Comparison of ENCODE assay signal across 8 cellular contexts in the genomic region with DNA sequence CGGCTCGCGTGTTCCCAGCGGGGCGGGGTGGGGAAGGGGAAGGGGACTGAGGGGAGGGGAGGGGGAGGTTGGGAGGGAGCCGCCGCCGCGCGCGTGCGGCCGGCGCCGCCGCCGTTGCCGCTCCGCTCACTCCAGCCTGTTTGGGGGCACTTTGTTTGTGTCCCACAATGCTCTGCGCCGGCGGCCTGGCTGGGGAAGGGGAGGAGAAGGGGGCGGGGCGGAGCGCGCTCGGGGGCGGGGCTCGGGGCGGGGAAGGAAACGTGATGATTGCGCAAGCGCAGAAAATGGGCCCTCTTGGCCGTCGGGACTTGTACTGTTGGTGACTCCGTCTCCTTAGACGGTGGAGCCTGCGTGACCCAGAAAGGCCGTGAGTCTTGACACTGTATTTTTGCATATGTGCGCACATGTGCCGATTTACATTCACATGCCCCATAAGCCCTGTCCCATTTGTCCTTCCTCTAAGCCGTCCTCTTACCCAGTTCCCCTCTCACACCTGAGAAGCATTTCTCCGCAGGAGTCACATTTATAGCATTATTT. TPM values are rescaled to one million over a fixed set of nuclear protein-coding genes. Genes with fewer than 3 reads are reported as not detected.
DNase-seq lines count a peak whose midpoint lies in the region; ATAC-seq, FAIRE-seq and TF ChIP-seq lines count a peak whose summit lies in the region.

A gene with protein sequence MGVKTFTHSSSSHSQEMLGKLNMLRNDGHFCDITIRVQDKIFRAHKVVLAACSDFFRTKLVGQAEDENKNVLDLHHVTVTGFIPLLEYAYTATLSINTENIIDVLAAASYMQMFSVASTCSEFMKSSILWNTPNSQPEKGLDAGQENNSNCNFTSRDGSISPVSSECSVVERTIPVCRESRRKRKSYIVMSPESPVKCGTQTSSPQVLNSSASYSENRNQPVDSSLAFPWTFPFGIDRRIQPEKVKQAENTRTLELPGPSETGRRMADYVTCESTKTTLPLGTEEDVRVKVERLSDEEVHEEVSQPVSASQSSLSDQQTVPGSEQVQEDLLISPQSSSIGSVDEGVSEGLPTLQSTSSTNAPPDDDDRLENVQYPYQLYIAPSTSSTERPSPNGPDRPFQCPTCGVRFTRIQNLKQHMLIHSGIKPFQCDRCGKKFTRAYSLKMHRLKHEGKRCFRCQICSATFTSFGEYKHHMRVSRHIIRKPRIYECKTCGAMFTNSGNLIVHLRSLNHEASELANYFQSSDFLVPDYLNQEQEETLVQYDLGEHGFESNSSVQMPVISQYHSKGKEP (minus strand): TSS at position 169 of the 537 bp plus-strand sequence. CDS start 53,044 bp downstream, outside the sequence.

- no peak for TF ChIP-seq RAD21 in H1 (IDR thresholded peaks at IDR 0.05 in 1 of 2, conservative IDR thresholded peaks at IDR 0.05 in 1 of 2; ENCODE audit: low read depth in 2 of 2, low read length in 2 of 2)

- H3K9ac ChIP-seq in H1 (replicated peaks in 1 of 4; ENCODE audit: extremely low read depth in 1 of 4, low read depth in 3 of 4, low read length in 3 of 4) = peak within 1 kb of the TSS; percentile 63 to 88 (median 76)
- peak within 1 kb of the TSS; percentile 71 for H3K9ac ChIP-seq in mesendoderm (ENCODE audit: low read length)

- H4K8ac ChIP-seq in H1 (ENCODE audit: extremely low read depth, insufficient read depth, low read length) (peak within 1 kb of the TSS; percentile 92), mesendoderm (ENCODE audit: low read depth, low read length) (peak within 1 kb of the TSS; percentile 17)

- H3K27ac Mint-ChIP-seq in CD4-positive, alpha-beta memory T cell = peak within 1 kb of the TSS; percentile 95 to 99 (median 98)

- peak within 1 kb of the TSS; percentile 95 for H4K5ac ChIP-seq in H1 (ENCODE audit: insufficient read length, low read depth, low read length)
- no peak within 1 kb of the TSS for H4K5ac ChIP-seq in mesendoderm (ENCODE audit: low read length)

- no peaks in the 10 kb centered on the region for H3K27me3 Mint-ChIP-seq in CD4-positive, alpha-beta memory T cell

- DNase-seq in CD4-positive, alpha-beta memory T cell = peak; percentile 87 to 93 (median 88)
- DNase-seq in HL-60 (ENCODE audit: low read depth in 1 of 2, low spot score in 1 of 2) (peak; percentile 80 to 93), H1 (ENCODE audit: low read depth in 1 of 2, low spot score in 2 of 2) (peak in 1 of 2 experiments; percentile 89), mesendoderm (peak; percentile 94)
- peak; percentile 88 for DNase-seq in NK-92 treated with Interleukin-12 subunit alpha and Interleukin-12 subunit beta, amount 100 ng/mL, for 24 hours (lab: John Stamatoyannopoulos, UW)
- DNase-seq in activated CD8-positive, alpha-beta memory T cell treated with anti-CD3 and anti-CD28 coated beads for 4 hours (ENCODE audit: low read depth in 2 of 2) = peak; percentile 78 to 85
- peak; percentile 85 for DNase-seq in stimulated activated CD8-positive, alpha-beta memory T cell treated with anti-CD3 and anti-CD28 coated beads, Interleukin-12 subunit alpha, Interleukin-12 subunit beta, amount 100 ng/mL, for 4 hours (ENCODE audit: low read depth)

- peak within 1 kb of the TSS; percentile 54 to 67 for H3K4me3 ChIP-seq in CD4-positive, alpha-beta memory T cell (ENCODE audit: low read length in 2 of 2)
- peak within 1 kb of the TSS; percentile 84 for H3K4me3 ChIP-seq in HL-60 (replicated peaks; ENCODE audit: insufficient read depth, low read length)
- peak within 1 kb of the TSS; percentile 73 to 84 (median 76) for H3K4me3 ChIP-seq in H1 (ENCODE audit: extremely low read depth in 1 of 4, insufficient read depth in 2 of 4, low read depth in 3 of 4, low read length in 4 of 4)
- peak within 1 kb of the TSS; percentile 68 for H3K4me3 ChIP-seq in mesendoderm (ENCODE audit: low read length)

- no peak within 1 kb of the TSS for H3K14ac ChIP-seq in H1 (ENCODE audit: insufficient read length)

- H3K4me1 Mint-ChIP-seq in CD4-positive, alpha-beta memory T cell = peaks cover 24 to 59% (median 32%) of the 10 kb centered on the region in 4 donors

- H2BK12ac ChIP-seq in H1 (ENCODE audit: low read depth, low read length) = peak within 1 kb of the TSS; percentile 86; the same call in 1 of the 2 replicates

- peak within 1 kb of the TSS; percentile 95 for H3K18ac ChIP-seq in H1 (ENCODE audit: extremely low read depth, low read length)
- peak within 1 kb of the TSS; percentile 99 for H3K18ac ChIP-seq in mesendoderm (ENCODE audit: low read length)

- peaks cover 10 to 42% of the 10 kb centered on the region in 2 experiments for H3K79me2 ChIP-seq in H1 (ENCODE audit: control insufficient read depth in 1 of 2, insufficient read depth in 2 of 2, low read length in 2 of 2)
- H3K79me2 ChIP-seq in mesendoderm (ENCODE audit: control insufficient read depth, insufficient read depth, low read length) = peaks cover 26% of the 10 kb centered on the region

- CTCF ChIA-PET in CD4-positive, alpha-beta memory T cell (lab: Charles Lee; ENCODE audit: partially characterized antibody) = no interaction called here
- CTCF ChIA-PET in H1 (lab: Charles Lee; ENCODE audit: partially characterized antibody) = interaction anchor here (0.7 kb wide), 1 partner anchor 24 kb away, joined by 3 read pairs; no protein-coding TSS in a partner anchor

- H2AK5ac ChIP-seq in H1 (ENCODE audit: low read depth, low read length) (peak within 1 kb of the TSS; percentile 88), mesendoderm (ENCODE audit: low read length) (no peak within 1 kb of the TSS)

- H3K36me3 ChIP-seq in CD4-positive, alpha-beta memory T cell (ENCODE audit: insufficient read depth, low read length) = no peaks in the 10 kb centered on the region
- H3K36me3 ChIP-seq in H1 (ENCODE audit: control insufficient read depth in 2 of 4, insufficient read depth in 4 of 4, low read length in 3 of 4) (no peaks in the 10 kb centered on the region; a peak in 1 of 8 replicates), mesendoderm (ENCODE audit: control insufficient read depth, insufficient read depth, low read length) (no peaks in the 10 kb centered on the region)

- 0 out of 2 replicates have a peak within 1 kb of the TSS, but pooled peaks have one; percentile 93 for H2AFZ ChIP-seq in H1 (ENCODE audit: low read length)

- intact Hi-C loops in CD4-positive, alpha-beta memory T cell (cut with micrococcal nuclease) = loop anchor here (1.0 to 10.0 kb wide), 9 partner anchors 74 to 1040 kb away; a partner anchor contains a TSS

- no peaks in the 10 kb centered on the region for H3K79me1 ChIP-seq in H1 (ENCODE audit: low read depth, low read length)
- no peaks in the 10 kb centered on the region for H3K79me1 ChIP-seq in mesendoderm (ENCODE audit: low read length)

- H3K23ac ChIP-seq in H1 (ENCODE audit: insufficient read length) = no peak within 1 kb of the TSS
- H3K23ac ChIP-seq in mesendoderm (ENCODE audit: low read length) = no peak within 1 kb of the TSS

- ATAC-seq in GM19455 (IDR thresholded peaks at IDR 0.05; ENCODE audit: unreplicated experiment) = peak; percentile 57

- FAIRE-seq in H1 (lab: Jason Lieb, UNC) = no peak

- no peaks in the 10 kb centered on the region for H4K20me1 ChIP-seq in H1 (replicated peaks in 1 of 2; ENCODE audit: control insufficient read depth in 1 of 2, insufficient read depth in 2 of 2, low read length in 2 of 2)

- no peak for TF ChIP-seq EP300 in H1 (IDR thresholded peaks at IDR 0.05; ENCODE audit: borderline replicate concordance in 1 of 2, low read depth in 2 of 2, low read length in 2 of 2)

- peaks cover 7% of the 10 kb centered on the region for H3K23me2 ChIP-seq in H1 (ENCODE audit: low read depth, low read length)

- peak within 1 kb of the TSS; percentile 99 for H4K91ac ChIP-seq in H1 (replicated peaks; ENCODE audit: insufficient read length, low read length)

- H3K27me3 ChIP-seq in CD4-positive, alpha-beta memory T cell (ENCODE audit: insufficient read depth, low read length) = no peaks in the 10 kb centered on the region
- no peaks in the 10 kb centered on the region for H3K27me3 ChIP-seq in HL-60 (ENCODE audit: insufficient read depth, poor library complexity, severe bottlenecking)
- no peaks in the 10 kb centered on the region for H3K27me3 ChIP-seq in H1 (replicated peaks in 1 of 4; ENCODE audit: control insufficient read depth in 3 of 4, extremely low read depth in 1 of 4, insufficient read depth in 3 of 4, low read length in 3 of 4)
- no peaks in the 10 kb centered on the region for H3K27me3 ChIP-seq in mesendoderm (ENCODE audit: insufficient read depth, low read length, poor library complexity)

- POLR2A ChIA-PET in CD4-positive, alpha-beta memory T cell (lab: Charles Lee; ENCODE audit: partially characterized antibody) = interaction anchor here (0.6 to 0.9 kb wide), 2 partner anchors 79 to 461 kb away, joined by 3 to 4 read pairs; no protein-coding TSS in a partner anchor
- POLR2A ChIA-PET in H1 (lab: Charles Lee; ENCODE audit: partially characterized antibody) = no interaction called here

- H3K9me3 Mint-ChIP-seq in CD4-positive, alpha-beta memory T cell = peaks cover 0 to 3% (median 0%) of the 10 kb centered on the region in 8 donors

- H2BK120ac ChIP-seq in H1 (replicated peaks; ENCODE audit: low read depth, low read length) (peak within 1 kb of the TSS; percentile 60), mesendoderm (ENCODE audit: low read depth, low read length) (no peak within 1 kb of the TSS)

- H3K36me3 Mint-ChIP-seq in CD4-positive, alpha-beta memory T cell = peaks cover 0 to 6% of the 10 kb centered on the region in 2 donors

- H3K9me3 ChIP-seq in CD4-positive, alpha-beta memory T cell (ENCODE audit: control insufficient read depth in 1 of 2, low read length in 2 of 2) = no peaks in the 10 kb centered on the region
- H3K9me3 ChIP-seq in H1 (ENCODE audit: insufficient read depth in 2 of 2, low read depth in 1 of 2, low read length in 1 of 2) = no peaks in the 10 kb centered on the region

- WGBS in H1 (ENCODE audit: extremely low coverage in 1 of 2, insufficient coverage in 1 of 2, insufficient read length in 1 of 2, insufficient replicate concordance in 2 of 2, low coverage in 1 of 2, low lambda C conversion rate in 2 of 2, missing lambda C conversion rate in 1 of 2), 2 experiments = 16% methylated on average over 8 of the region's 43 CpGs; no CpG with 5 or more reads in 1 of the 2 experiments
- WGBS in mesendoderm (ENCODE audit: extremely low coverage, insufficient coverage, low lambda C conversion rate) = no CpG with 5 or more reads among the region's 43 CpGs

- peak within 1 kb of the TSS; percentile 28; the same call in 1 of the 2 replicates for H2BK20ac ChIP-seq in H1 (ENCODE audit: low read length)

- H3K4ac ChIP-seq in H1 (replicated peaks; ENCODE audit: insufficient read length, low read depth, low read length) (peak within 1 kb of the TSS; percentile 98), mesendoderm (ENCODE audit: low read depth, low read length) (peak within 1 kb of the TSS; percentile 97)

- no peak for TF ChIP-seq CTCF in HL-60 (IDR thresholded peaks at IDR 0.05; ENCODE audit: insufficient read depth, low read length)
- TF ChIP-seq CTCF in H1 (IDR thresholded peaks at IDR 0.05; ENCODE audit: control extremely low read depth in 1 of 3, insufficient read depth in 1 of 3, low read depth in 1 of 3, low read length in 3 of 3) = no peak

- peak within 1 kb of the TSS; percentile 34; the same call in 1 of the 2 replicates for H2BK15ac ChIP-seq in H1 (ENCODE audit: low read length)
- no peak within 1 kb of the TSS for H2BK15ac ChIP-seq in mesendoderm (replicated peaks; ENCODE audit: low read depth)

- H3K56ac ChIP-seq in H1 (replicated peaks; ENCODE audit: insufficient read length, low read depth, low read length) (peak within 1 kb of the TSS; percentile 83), mesendoderm (ENCODE audit: low read length) (peak within 1 kb of the TSS; percentile 86)

- H3K4me1 ChIP-seq in CD4-positive, alpha-beta memory T cell (ENCODE audit: insufficient read depth, low read length) = peaks cover 42% of the 10 kb centered on the region
- H3K4me1 ChIP-seq in H1 (replicated peaks in 1 of 4; ENCODE audit: control insufficient read depth in 3 of 4, insufficient read depth in 4 of 4, low read length in 3 of 4) (peaks cover 6 to 18% (median 12%) of the 10 kb centered on the region in 4 experiments), mesendoderm (ENCODE audit: control insufficient read depth, low read depth, low read length) (peaks cover 4% of the 10 kb centered on the region)

- peak; percentile 39 to 87 for TF ChIP-seq POLR2A in H1 (IDR thresholded peaks at IDR 0.05; ENCODE audit: control extremely low read depth in 1 of 2, low read depth in 2 of 2, low read length in 2 of 2)

- H3K27ac ChIP-seq in CD4-positive, alpha-beta memory T cell (ENCODE audit: low read depth, low read length) = peak within 1 kb of the TSS; percentile 72
- H3K27ac ChIP-seq in HL-60 (replicated peaks) = peak within 1 kb of the TSS; percentile 97
- H3K27ac ChIP-seq in H1 (ENCODE audit: low read depth, low read length) = peak within 1 kb of the TSS; percentile 63; the same call in 1 of the 2 replicates
- peak within 1 kb of the TSS; percentile 71 for H3K27ac ChIP-seq in mesendoderm (ENCODE audit: low read depth, low read length)

- peak within 1 kb of the TSS; percentile 95 for H2BK5ac ChIP-seq in H1 (ENCODE audit: low read depth, low read length)
- no peak within 1 kb of the TSS for H2BK5ac ChIP-seq in mesendoderm (ENCODE audit: low read length)

- peak within 1 kb of the TSS; percentile 86 to 98 for H3K4me2 ChIP-seq in H1 (ENCODE audit: insufficient read depth in 1 of 2, low read depth in 2 of 2, low read length in 2 of 2)
- H3K4me2 ChIP-seq in mesendoderm (ENCODE audit: low read length) = peak within 1 kb of the TSS; percentile 63

- H3K4me3 Mint-ChIP-seq in CD4-positive, alpha-beta memory T cell = peak within 1 kb of the TSS; percentile 89 to 100 (median 98)

RNA-seq across cellular contexts. Expression of the gene that starts here (rescaled TPM):
- total RNA-seq in CD4-positive, alpha-beta memory T cell = 10 to 100 TPM; 73.0 to 76.2 TPM
- 1 to 10 TPM; 3.0 to 8.3 TPM for polyA plus RNA-seq in CD4-positive, alpha-beta memory T cell
- 146 and 158 TPM in 2 replicates for total RNA-seq in H1 (2021; fragmentation: NEBNext Ultra II Directional; extraction: Animal tissue kit (Norgen Biotek cat#: 25700))
- polyA plus RNA-seq in H1 (2011; rRNA removed) = 32.8 and 37.2 TPM in 2 replicates
- polyA plus RNA-seq in H1 (2011; cell fraction: cytosol; rRNA removed) = 45.3 TPM
- 86.1 TPM for polyA plus RNA-seq in H1 (2011; cell fraction: nucleus; rRNA removed)
- 35.6 to 70.6 TPM (median 53.9 TPM) in 4 replicates for polyA plus RNA-seq in H1 (2012, experiment 1 of 2)
- 8.2 TPM for polyA plus RNA-seq in H1 (2012, experiment 2 of 2)
- 64.8 TPM for polyA plus RNA-seq in H1 (2013, experiment 1 of 2)
- 64.3 TPM for polyA plus RNA-seq in H1 (2013, experiment 2 of 2)
- polyA minus RNA-seq in H1 (2011; rRNA and poly(A)+ RNA removed) = 263 and 353 TPM in 2 replicates
- polyA minus RNA-seq in H1 (2011; cell fraction: cytosol; rRNA and poly(A)+ RNA removed) = 123 TPM
- polyA minus RNA-seq in H1 (2011; cell fraction: nucleus; rRNA and poly(A)+ RNA removed) = 333 TPM
- 27.3 TPM for polyA plus RNA-seq in mesendoderm (2013, experiment 1 of 2)
- 28.1 TPM for polyA plus RNA-seq in mesendoderm (2013, experiment 2 of 2)
